ENCODE assay signal across 1 cellular context in genomic region chr1:160245420-160245819, GRCh38.
TF ChIP-seq lines count a peak whose summit lies in the region.

No MANE protein-coding gene starts in this region.

TF ChIP-seq in GM23338, 12 proteins besides CTCF, POLR2A, EP300 and RAD21 (continued from another document):
- TF ChIP-seq ZNF462 (CRISPR knock-in tag; IDR thresholded peaks at IDR 0.05) (no peak), EZH2phosphoT487 (IDR thresholded peaks at IDR 0.05; ENCODE audit: unreplicated experiment) (no peak), REST (IDR thresholded peaks at IDR 0.05; ENCODE audit: unreplicated experiment) (no peak), POLR2AphosphoS5 (IDR thresholded peaks at IDR 0.05; ENCODE audit: low read depth) (no peak), JUNB (IDR thresholded peaks at IDR 0.05; ENCODE audit: unreplicated experiment) (no peak), STAT1 (IDR thresholded peaks at IDR 0.05; ENCODE audit: unreplicated experiment) (no peak), ZNF331 (CRISPR knock-in tag; IDR thresholded peaks at IDR 0.05; ENCODE audit: low read depth) (no peak), CREB1 (CRISPR knock-in tag; IDR thresholded peaks at IDR 0.05; ENCODE audit: low read depth) (no peak), EZH2 (IDR thresholded peaks at IDR 0.05; ENCODE audit: low read depth, unreplicated experiment) (no peak), ETS1 (IDR thresholded peaks at IDR 0.05) (no peak), ZNF114 (CRISPR knock-in tag; IDR thresholded peaks at IDR 0.05) (no peak)
